ENCODE assay signal across 13 cellular contexts in the genomic region with DNA sequence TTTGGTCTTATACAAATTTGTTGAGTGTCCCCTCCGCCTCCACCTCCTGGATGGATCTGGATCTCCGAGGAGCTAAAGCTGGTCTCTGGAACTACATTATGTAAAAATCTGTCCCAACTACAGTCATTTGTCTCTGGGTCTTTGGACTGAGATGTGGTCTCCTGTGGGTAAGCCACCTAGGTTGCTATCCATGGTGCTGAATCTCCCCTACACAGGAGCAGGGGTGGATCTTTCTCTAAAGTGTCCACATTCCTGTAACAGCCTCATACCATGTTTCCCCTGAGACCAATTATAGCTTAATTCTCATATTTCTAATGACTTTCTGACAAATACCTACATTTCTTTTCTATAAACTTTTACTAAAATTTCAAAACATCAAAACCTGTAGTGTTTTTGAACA.
DNase-seq lines count a peak whose midpoint lies in the region; ATAC-seq, FAIRE-seq and TF ChIP-seq lines count a peak whose summit lies in the region.
"Had no signal": no experiment of that assay in that cellular context is flagged by ENCODE, and none has a peak within 500 bp of the region (broad histone marks: within the 10 kb centered on the region; RNA-seq: fewer than 3 reads in every experiment).

No MANE protein-coding gene starts in this region.

- H3K27me3 ChIP-seq in breast epithelium (no peaks in the 10 kb centered on the region), hepatocyte (peaks cover 3% of the 10 kb centered on the region)
- H3K27me3 ChIP-seq: BLaER1 treated with 17β-estradiol and CSF1 and Interleukin-3, amounts not matched to agents 10 nM and 100 nM had no signal

- H3K9me3 Mint-ChIP-seq in MCF 10A (ENCODE audit: unreplicated experiment), result peaks cover 9% of the 10 kb centered on the region

- no peaks in the 10 kb centered on the region for H3K9me2 ChIP-seq in OCI-LY7 (ENCODE audit: insufficient read depth, low read length)
- H3K9me2 ChIP-seq in hepatocyte (replicated peaks; ENCODE audit: insufficient read depth), result no peaks in the 10 kb centered on the region

- no TSS peak for BruUV-seq in MCF 10A (replicated peaks; lab: Mats Ljungman, UMichigan)
- BruUV-seq in OCI-LY7 (replicated peaks; lab: Mats Ljungman, UMichigan), result no TSS peak

- no peak overlapping the region for H3K4me3 ChIP-seq in breast epithelium
- no peak overlapping the region for H3K4me3 ChIP-seq in OCI-LY7 (ENCODE audit: low read depth, low read length, poor library complexity, severe bottlenecking)
- no peak overlapping the region for H3K4me3 ChIP-seq in hepatocyte
- H3K4me3 ChIP-seq: BLaER1 treated with 17β-estradiol and CSF1 and Interleukin-3, amounts not matched to agents 10 nM and 100 nM had no signal

- H3K36me3 ChIP-seq in breast epithelium, result no peaks in the 10 kb centered on the region
- no peaks in the 10 kb centered on the region for H3K36me3 ChIP-seq in OCI-LY7 (ENCODE audit: insufficient read depth, low read length)
- no peaks in the 10 kb centered on the region for H3K36me3 ChIP-seq in hepatocyte (replicated peaks; ENCODE audit: insufficient read depth, low read depth)
- H3K36me3 ChIP-seq: BLaER1 treated with 17β-estradiol and CSF1 and Interleukin-3, amounts not matched to agents 10 nM and 100 nM had no signal

- no peaks in the 10 kb centered on the region for H3K4me1 ChIP-seq in breast epithelium
- H3K4me1 ChIP-seq in OCI-LY7 (ENCODE audit: insufficient read depth, low read length, poor library complexity, severe bottlenecking), result no peaks in the 10 kb centered on the region
- no peaks in the 10 kb centered on the region for H3K4me1 ChIP-seq in hepatocyte (ENCODE audit: insufficient read depth)
- H3K4me1 ChIP-seq: BLaER1 treated with 17β-estradiol and CSF1 and Interleukin-3, amounts not matched to agents 10 nM and 100 nM had no signal

- H3K79me2 ChIP-seq in OCI-LY7 (ENCODE audit: insufficient read depth, low read depth, low read length) (no peaks in the 10 kb centered on the region), hepatocyte (no peaks in the 10 kb centered on the region)

- WGBS in hepatocyte (ENCODE audit: low lambda C conversion rate, missing lambda C conversion rate), result 70% methylated on average over 2 of the region's 2 CpGs

- no peak for TF ChIP-seq POLR2A in breast epithelium (IDR thresholded peaks at IDR 0.05)

- intact Hi-C loops in MCF 10A (cut with micrococcal nuclease), result no loop called here
- intact Hi-C loops in breast epithelium (cut with DNase I; ENCODE audit: low total_unique reads), result no loop called here
- intact Hi-C loops in OCI-LY7 (cut with micrococcal nuclease; ENCODE audit: unreplicated experiment), result no loop called here
- intact Hi-C loops in left cardiac atrium (cut with DNase I), result no loop called here

- no peaks in the 10 kb centered on the region for H3K36me3 Mint-ChIP-seq in MCF 10A (ENCODE audit: insufficient read depth, unreplicated experiment)

- H3K4me1 Mint-ChIP-seq in MCF 10A (ENCODE audit: insufficient read depth, unreplicated experiment), result no peaks in the 10 kb centered on the region

- H3K4me3 Mint-ChIP-seq in MCF 10A (ENCODE audit: unreplicated experiment), result no peak overlapping the region

- TF ChIP-seq CTCF in MCF 10A (IDR thresholded peaks at IDR 0.05; ENCODE audit: unreplicated experiment) (no peak), breast epithelium (IDR thresholded peaks at IDR 0.05) (no peak), OCI-LY7 (conservative IDR thresholded peaks at IDR 0.05; ENCODE audit: low read length) (no peak), hepatocyte (IDR thresholded peaks at IDR 0.05; ENCODE audit: poor library complexity) (no peak)

- ATAC-seq in left cardiac atrium (no peak), GM21515 (IDR thresholded peaks at IDR 0.05; ENCODE audit: unreplicated experiment) (no peak)
- ATAC-seq: activated naive CD4-positive, alpha-beta T cell treated with anti-CD3 and anti-CD28 coated beads, Interleukin-2, amount 50 U/mL, for 72 hours had no signal

- H3K27ac ChIP-seq in breast epithelium, result no peak overlapping the region
- H3K27ac ChIP-seq in OCI-LY7 (ENCODE audit: low read depth, low read length, poor library complexity, severe bottlenecking), result no peak overlapping the region
- H3K27ac ChIP-seq in hepatocyte, result no peak overlapping the region
- H3K27ac ChIP-seq: BLaER1 treated with 17β-estradiol and CSF1 and Interleukin-3, amounts not matched to agents 10 nM and 100 nM had no signal

- H3K9me3 ChIP-seq in breast epithelium (peaks cover 0 to 2% of the 10 kb centered on the region in 2 donors), OCI-LY7 (ENCODE audit: low read length) (no peaks in the 10 kb centered on the region), hepatocyte (ENCODE audit: low read depth) (no peaks in the 10 kb centered on the region)
- H3K9me3 ChIP-seq: BLaER1 treated with 17β-estradiol and CSF1 and Interleukin-3, amounts not matched to agents 10 nM and 100 nM had no signal

- no peaks in the 10 kb centered on the region for H3K27me3 Mint-ChIP-seq in MCF 10A (ENCODE audit: insufficient read depth, unreplicated experiment)

- H4K20me1 ChIP-seq in OCI-LY7 (ENCODE audit: insufficient read depth, low read length), result no peaks in the 10 kb centered on the region
- H4K20me1 ChIP-seq in hepatocyte (ENCODE audit: insufficient read depth, poor library complexity, severe bottlenecking), result no peaks in the 10 kb centered on the region
- H4K20me1 ChIP-seq: BLaER1 treated with 17β-estradiol and CSF1 and Interleukin-3, amounts not matched to agents 10 nM and 100 nM had no signal

- DNase-seq in MCF 10A (ENCODE audit: unreplicated experiment) (peak; percentile 59), breast epithelium (ENCODE audit: low spot score in 2 of 2) (no peak), OCI-LY7 (ENCODE audit: low spot score) (peak; percentile 27), hepatocyte (ENCODE audit: low spot score) (peak; percentile 74), urothelium cell line (ENCODE audit: low spot score) (peak; percentile 36), DMS79 treated with DMSO at 0.1 percent for 48 hours (lab: John Stamatoyannopoulos, UW) (no peak), left cardiac atrium (no peak)
- DNase-seq: NCI-H524 treated with DMSO at 0.1 percent for 48 hours, T1000 had no signal

- FAIRE-seq in urothelium cell line (lab: Jason Lieb, UNC), result no peak
- FAIRE-seq: GM18507 had no signal

- CTCF ChIA-PET in MCF 10A (lab: Yijun Ruan, JAX) (no interaction called here), OCI-LY7 (lab: Charles Lee; ENCODE audit: unreplicated experiment) (no interaction called here)

- H3K4me2 ChIP-seq in OCI-LY7 (ENCODE audit: low read length), result no peak overlapping the region
- H3K4me2 ChIP-seq in hepatocyte, result no peak overlapping the region
- H3K4me2 ChIP-seq: BLaER1 treated with 17β-estradiol and CSF1 and Interleukin-3, amounts not matched to agents 10 nM and 100 nM had no signal

- H2AFZ ChIP-seq in OCI-LY7 (ENCODE audit: low read length) (no peak overlapping the region), hepatocyte (no peak overlapping the region)

- POLR2A ChIA-PET in MCF 10A (lab: Yijun Ruan, JAX), result no interaction called here
- POLR2A ChIA-PET in OCI-LY7 (lab: Charles Lee), result interaction anchor here (1.6 kb wide), 1 partner anchor 50 kb away, joined by 4 read pairs; no protein-coding TSS in a partner anchor

- H3K27ac Mint-ChIP-seq in MCF 10A (ENCODE audit: low read depth, unreplicated experiment), result no peak overlapping the region
- H3K27ac Mint-ChIP-seq: activated naive CD4-positive, alpha-beta T cell treated with anti-CD3 and anti-CD28 coated beads, Interleukin-2, amount 50 U/mL, for 72 hours had no signal

Comparison
In these comparisons a context has a peak if more than half of its experiments do, and no peak if none do; other contexts are left out.
1. DNase-seq: peak in MCF 10A (single experiment), OCI-LY7 (single experiment), hepatocyte (single experiment) and urothelium cell line (single experiment); none in breast epithelium (0 of 2), DMS79 treated with DMSO at 0.1 percent for 48 hours (single experiment) and left cardiac atrium (single experiment).